Comparison of ENCODE assay signal across 23 cellular contexts in the genomic region with DNA sequence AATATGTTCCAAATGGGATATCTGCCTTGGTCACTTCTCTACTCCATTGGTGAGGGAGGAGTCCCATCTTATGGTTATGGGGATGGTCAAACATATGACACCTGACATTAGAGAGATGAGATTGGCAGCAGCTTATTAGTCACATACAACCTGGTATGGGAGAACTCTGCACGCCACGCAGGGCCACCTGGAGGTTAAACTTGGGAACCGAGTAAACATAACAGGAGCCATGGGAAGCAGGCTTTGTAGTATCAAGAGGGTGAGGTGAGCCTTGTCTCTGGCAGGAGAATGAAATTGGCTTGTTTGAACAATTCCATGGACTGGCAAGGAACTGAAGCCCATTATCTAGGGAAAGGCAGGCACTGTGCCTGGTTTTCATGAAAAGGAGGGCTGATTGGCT.
DNase-seq lines count a peak whose midpoint lies in the region; ATAC-seq and TF ChIP-seq lines count a peak whose summit lies in the region.
"Had no signal": no experiment of that assay in that cellular context is flagged by ENCODE, and none has a peak within 500 bp of the region (broad histone marks: within the 10 kb centered on the region; RNA-seq: fewer than 3 reads in every experiment).

No MANE protein-coding gene starts in this region.

- H3K27ac Mint-ChIP-seq in GM23338 (no peak overlapping the region), Caco-2 (ENCODE audit: unreplicated experiment) (no peak overlapping the region)
- H3K27ac Mint-ChIP-seq: CD8-positive, alpha-beta memory T cell; HFFc6; T-cell; T-helper 2 cell treated with Interferon-gamma antibody and Interleukin-4, amounts not matched to agents 5 μg/mL and 100 μg/mL, for 36 hours had no signal

- H3K4me3 Mint-ChIP-seq in GM23338 (no peak overlapping the region), Caco-2 (ENCODE audit: unreplicated experiment) (no peak overlapping the region)
- H3K4me3 Mint-ChIP-seq: CD8-positive, alpha-beta memory T cell; HFFc6; T-cell; T-helper 2 cell treated with Interferon-gamma antibody and Interleukin-4, amounts not matched to agents 5 μg/mL and 100 μg/mL, for 36 hours had no signal

- CTCF ChIA-PET in Caco-2 (lab: Charles Lee), result no interaction called here

- TF ChIP-seq CTCF in GM23338 (conservative IDR thresholded peaks at IDR 0.05; ENCODE audit: low read depth in 2 of 2) (peak; percentile 12 to 20; a peak in 1 of 4 replicates), Caco-2 (IDR thresholded peaks at IDR 0.05; ENCODE audit: insufficient read depth in 1 of 2, low read depth in 1 of 2, low read length in 1 of 2, severe bottlenecking in 1 of 2, unreplicated experiment in 1 of 2) (no peak)

- no peaks in the 10 kb centered on the region for H4K20me1 ChIP-seq in GM23338 (replicated peaks; ENCODE audit: insufficient read depth)

- BruUV-seq in Caco-2 (replicated peaks; lab: Mats Ljungman, UMichigan), result no TSS peak

- no peaks in the 10 kb centered on the region for H3K4me1 ChIP-seq in GM23338 (ENCODE audit: insufficient read depth)
- no peaks in the 10 kb centered on the region for H3K4me1 ChIP-seq in Caco-2
- H3K4me1 ChIP-seq: Peyer's patch had no signal

- H3K9me3 Mint-ChIP-seq in GM23338 (no peaks in the 10 kb centered on the region; the same call in 2 of the 3 replicates), Caco-2 (ENCODE audit: unreplicated experiment) (peaks cover 12% of the 10 kb centered on the region)
- H3K9me3 Mint-ChIP-seq: HFFc6; T-helper 2 cell treated with Interferon-gamma antibody and Interleukin-4, amounts not matched to agents 5 μg/mL and 100 μg/mL, for 36 hours had no signal

- H3K27ac ChIP-seq in GM23338 (ENCODE audit: low read depth), result no peak overlapping the region
- H3K27ac ChIP-seq: Peyer's patch had no signal

- ATAC-seq in GM23338, result no peak
- peak; percentile 26 for ATAC-seq in left colon
- no peak for ATAC-seq in HG03342 (IDR thresholded peaks at IDR 0.05; ENCODE audit: unreplicated experiment)
- ATAC-seq: GM12878, SK-N-SH treated with all-trans-retinoic acid at 6 μM for 48 hours, T-cell had no signal

- POLR2A ChIA-PET in Caco-2 (lab: Charles Lee), result no interaction called here

- no peak overlapping the region for H3K4me3 ChIP-seq in GM23338
- no peak overlapping the region for H3K4me3 ChIP-seq in Caco-2 (ENCODE audit: low read depth, low read length)
- H3K4me3 ChIP-seq: GM12878, MG63, Peyer's patch had no signal

- H3K4me2 ChIP-seq in GM23338, result no peak overlapping the region

- H3K9me3 ChIP-seq in Caco-2, result no peaks in the 10 kb centered on the region
- H3K9me3 ChIP-seq: MG63, Peyer's patch had no signal

- no peaks in the 10 kb centered on the region; the same call in 1 of the 2 replicates for H3K9me2 ChIP-seq in GM23338 (ENCODE audit: insufficient read depth)

- intact Hi-C loops in left colon (cut with DNase I, micrococcal nuclease), result no loop called here
- intact Hi-C loops in Caco-2 (cut with micrococcal nuclease; ENCODE audit: unreplicated experiment), result no loop called here

- H3K36me3 Mint-ChIP-seq in GM23338 (ENCODE audit: low read depth), result no peaks in the 10 kb centered on the region
- no peaks in the 10 kb centered on the region for H3K36me3 Mint-ChIP-seq in Caco-2 (ENCODE audit: insufficient read depth, unreplicated experiment)
- H3K36me3 Mint-ChIP-seq: CD8-positive, alpha-beta memory T cell; T-cell had no signal

- H2AFZ ChIP-seq in GM23338, result no peak overlapping the region

- H3K27me3 Mint-ChIP-seq in GM23338 (ENCODE audit: insufficient read depth, low read depth, poor library complexity), result peaks cover 4% of the 10 kb centered on the region
- H3K27me3 Mint-ChIP-seq in Caco-2 (ENCODE audit: insufficient read depth, unreplicated experiment), result no peaks in the 10 kb centered on the region
- H3K27me3 Mint-ChIP-seq: CD8-positive, alpha-beta memory T cell; T-cell had no signal

- H3F3A ChIP-seq in GM23338 (replicated peaks; ENCODE audit: low read depth), result no peaks in the 10 kb centered on the region

- H3K79me2 ChIP-seq in GM23338 (replicated peaks; ENCODE audit: insufficient read depth), result no peaks in the 10 kb centered on the region

- H3K36me3 ChIP-seq in GM23338 (ENCODE audit: insufficient read depth) (no peaks in the 10 kb centered on the region), Caco-2 (ENCODE audit: control insufficient read depth, insufficient read depth, low read length) (no peaks in the 10 kb centered on the region)
- H3K36me3 ChIP-seq: MG63, Peyer's patch had no signal

- DNase-seq in NCI-H1105 treated with DMSO at 0.1 percent for 48 hours (lab: John Stamatoyannopoulos, UW), result peak; percentile 16
- no peak for DNase-seq in NCI-H1105 (lab: John Stamatoyannopoulos, UW)
- peak; percentile 10 for DNase-seq in GM23338 (ENCODE audit: low spot score)
- peak; percentile 17 for DNase-seq in NCI-H69 (lab: John Stamatoyannopoulos, UW)
- no peak for DNase-seq in left colon
- no peak for DNase-seq in Caco-2
- DNase-seq: AML-193; C1 segment of cervical spinal cord; CD8-positive, alpha-beta memory T cell; DND-41; H7; HFFc6; Kasumi-1; MG63; NCI-H1694; NCI-H345; NCI-H524; Peyer's patch; T-cell had no signal

- H3K27me3 ChIP-seq in GM23338 (ENCODE audit: insufficient read depth) (no peaks in the 10 kb centered on the region), Caco-2 (replicated peaks; ENCODE audit: control insufficient read depth, insufficient read depth, low read length) (no peaks in the 10 kb centered on the region)
- H3K27me3 ChIP-seq: MG63, Peyer's patch had no signal

- no peaks in the 10 kb centered on the region; the same call in 1 of the 3 replicates for H3K4me1 Mint-ChIP-seq in GM23338
- H3K4me1 Mint-ChIP-seq in Caco-2 (ENCODE audit: low read depth, unreplicated experiment), result peaks cover 11% of the 10 kb centered on the region
- H3K4me1 Mint-ChIP-seq: CD8-positive, alpha-beta memory T cell; T-cell had no signal

TF ChIP-seq in GM23338, 12 proteins besides CTCF, POLR2A, EP300 and RAD21:
- TF ChIP-seq JUNB (IDR thresholded peaks at IDR 0.05; ENCODE audit: unreplicated experiment), result no peak
- TF ChIP-seq POLR2AphosphoS5 (IDR thresholded peaks at IDR 0.05; ENCODE audit: low read depth), result no peak
- no peak for TF ChIP-seq EZH2phosphoT487 (IDR thresholded peaks at IDR 0.05; ENCODE audit: unreplicated experiment)
- no peak for TF ChIP-seq REST (IDR thresholded peaks at IDR 0.05; ENCODE audit: unreplicated experiment)
- no peak for TF ChIP-seq ZNF331 (CRISPR knock-in tag; IDR thresholded peaks at IDR 0.05; ENCODE audit: low read depth)

Comparison
In these comparisons a context has a peak if more than half of its experiments do, and no peak if none do; other contexts are left out.
1. DNase-seq: peak in NCI-H1105 treated with DMSO at 0.1 percent for 48 hours (single experiment), GM23338 (single experiment) and NCI-H69 (single experiment); none in NCI-H1105 (single experiment), left colon (0 of 2) and Caco-2 (0 of 2).
2. CTCF ChIP-seq: peak in GM23338 (2 of 2); none in Caco-2 (0 of 2).